In the genomic region with DNA sequence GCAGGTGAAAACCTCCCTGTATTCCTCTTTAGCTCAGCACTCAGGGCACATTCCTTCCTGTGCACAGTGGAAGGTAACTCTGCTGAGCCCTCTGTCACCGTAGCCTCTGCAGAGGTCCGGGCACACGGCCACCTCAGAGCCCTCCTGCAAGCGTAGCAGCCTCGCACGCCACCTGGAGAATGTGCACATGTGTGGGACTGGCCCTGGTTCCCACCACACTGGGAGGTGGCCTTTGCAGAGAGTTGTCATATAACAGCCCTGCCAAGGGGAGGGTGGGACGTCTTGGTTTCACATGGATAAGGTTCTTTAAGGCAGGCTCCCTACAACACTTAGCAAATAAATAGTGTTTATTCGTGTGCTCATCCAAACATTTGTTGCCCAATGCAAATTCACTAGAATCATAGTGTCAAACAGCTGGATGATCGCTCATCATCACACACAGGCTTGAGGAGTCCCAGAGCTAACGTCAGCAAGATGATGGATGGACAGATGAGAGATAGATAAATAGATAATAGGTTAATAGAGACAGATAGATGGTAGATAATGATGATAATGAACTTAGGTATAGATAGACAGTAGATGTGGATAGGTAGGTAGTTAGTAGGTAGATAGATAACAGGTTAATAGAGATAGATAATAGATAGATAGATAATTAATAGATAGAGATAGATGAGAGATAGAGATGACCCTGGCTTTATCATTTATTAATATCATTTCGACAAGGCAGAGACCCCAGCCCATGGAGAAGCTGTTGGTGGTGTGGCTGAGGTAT, we compare ENCODE assay signal across 17 cellular contexts.
"Had no signal": no experiment of that assay in that cellular context is flagged by ENCODE, and none has a peak within 500 bp of the region (broad histone marks: within the 10 kb centered on the region; RNA-seq: fewer than 3 reads in every experiment).

No MANE protein-coding gene starts in this region.

- DNase-seq: activated CD4-positive, alpha-beta T cell treated with anti-CD3 and anti-CD28 coated beads for 36 hours; activated CD4-positive, alpha-beta T cell treated with anti-CD3 and anti-CD28 coated beads, Interleukin-2, amount 50 U/mL, for 48 hours; activated naive CD8-positive, alpha-beta T cell treated with anti-CD3 and anti-CD28 coated beads, Interleukin-2, amount 10 ng/mL, durations not matched to agents 7 days and 5 days; amygdala; central memory CD4-positive, alpha-beta T cell; erythroblast; kidney; naive B cell; right lobe of liver; small intestine; stimulated activated CD4-positive, alpha-beta T cell treated with anti-CD3 and anti-CD28 coated beads, Interleukin-4, amount 100 ng/mL, for 1 hour; stimulated activated naive CD8-positive, alpha-beta T cell treated with anti-CD3 and anti-CD28 coated beads, Interleukin-15, amount 100 ng/mL, for 72 hours; transverse colon had no signal

- H3K27ac ChIP-seq: neural progenitor cell, parathyroid adenoma, suprapubic skin had no signal

- H3K4me3 Mint-ChIP-seq: activated CD4-positive, alpha-beta T cell treated with anti-CD3 and anti-CD28 coated beads for 36 hours; neural progenitor cell; stimulated activated naive CD8-positive, alpha-beta T cell treated with anti-CD3 and anti-CD28 coated beads, Interleukin-15, amount 100 ng/mL, for 72 hours had no signal

- H3K4me3 ChIP-seq: neural progenitor cell, suprapubic skin, transverse colon had no signal

- H3K27ac Mint-ChIP-seq: activated CD4-positive, alpha-beta T cell treated with anti-CD3 and anti-CD28 coated beads for 36 hours; activated naive CD8-positive, alpha-beta T cell treated with anti-CD3 and anti-CD28 coated beads, Interleukin-2, amount 10 ng/mL, durations not matched to agents 7 days and 5 days; neural progenitor cell; stimulated activated naive CD8-positive, alpha-beta T cell treated with anti-CD3 and anti-CD28 coated beads, Interleukin-15, amount 100 ng/mL, for 72 hours had no signal

- H3K36me3 Mint-ChIP-seq: activated naive CD8-positive, alpha-beta T cell treated with anti-CD3 and anti-CD28 coated beads, Interleukin-2, amount 10 ng/mL, durations not matched to agents 7 days and 5 days; neural progenitor cell had no signal

- H3K9me3 Mint-ChIP-seq: activated naive CD8-positive, alpha-beta T cell treated with anti-CD3 and anti-CD28 coated beads, Interleukin-2, amount 10 ng/mL, durations not matched to agents 7 days and 5 days; neural progenitor cell; stimulated activated naive CD8-positive, alpha-beta T cell treated with anti-CD3 and anti-CD28 coated beads, Interleukin-15, amount 100 ng/mL, for 72 hours had no signal

- H3K4me2 ChIP-seq: neural progenitor cell had no signal

- H3K9ac ChIP-seq: neural progenitor cell, parathyroid adenoma had no signal

- ATAC-seq: activated CD4-positive, alpha-beta T cell treated with anti-CD3 and anti-CD28 coated beads for 36 hours; left lobe of liver; right lobe of liver; stimulated activated naive CD8-positive, alpha-beta T cell treated with anti-CD3 and anti-CD28 coated beads, Interleukin-15, amount 100 ng/mL, for 72 hours had no signal

- H3K4me1 ChIP-seq: parathyroid adenoma had no signal

- H3K27me3 ChIP-seq: neural progenitor cell, right lobe of liver had no signal

- H3K36me3 ChIP-seq: neural progenitor cell, right lobe of liver, suprapubic skin, transverse colon had no signal

- H3K9me3 ChIP-seq: right lobe of liver, suprapubic skin, transverse colon had no signal
